ENCODE assay signal across 1 cellular context in the genomic region with DNA sequence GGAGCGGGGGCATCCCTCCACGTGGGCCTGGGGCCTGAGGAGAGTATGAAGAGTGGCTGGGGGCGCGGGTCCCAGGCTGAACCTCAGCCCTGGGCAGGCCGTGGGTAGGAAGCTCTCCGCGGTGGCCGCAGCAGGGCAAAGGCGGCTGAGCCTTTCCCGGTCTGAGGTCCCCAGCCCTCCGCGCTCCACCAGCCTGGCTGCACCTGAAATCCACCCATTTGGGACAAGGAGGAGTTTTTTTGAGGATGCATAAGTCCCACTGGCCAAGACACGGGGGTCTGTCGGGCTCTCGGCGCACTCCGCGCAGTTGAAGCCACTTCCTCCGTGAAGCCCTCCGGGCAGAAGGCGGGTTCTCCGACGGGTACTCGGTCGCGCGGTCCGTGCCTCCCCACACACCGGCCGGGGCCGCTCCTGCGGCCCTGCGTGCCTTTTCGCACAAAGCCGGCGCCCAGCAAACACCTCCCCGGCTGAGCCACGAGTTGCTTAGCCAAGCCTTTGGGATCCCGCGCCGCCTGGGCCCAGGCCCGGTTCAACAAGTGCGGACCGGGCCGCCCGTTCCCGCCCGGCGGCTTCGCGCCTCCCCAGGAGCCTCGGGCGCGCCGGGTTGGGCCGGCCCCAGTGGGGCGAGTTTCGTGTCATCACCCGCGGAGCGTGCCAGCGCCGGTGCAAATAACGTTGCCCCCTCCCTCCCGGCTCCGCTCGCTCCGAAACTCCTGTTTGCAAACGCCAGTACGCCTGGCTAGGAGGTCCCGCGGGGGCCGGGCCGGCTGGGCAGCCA.
A peak's percentile ranks its signal among the peaks of the same experiment; 100 is the strongest.
TF ChIP-seq lines count a peak whose summit lies in the region.

No MANE protein-coding gene starts in this region.

TF ChIP-seq in H1, 55 proteins besides CTCF, POLR2A, EP300 and RAD21 (continued from another document):
- TF ChIP-seq EGR1 (IDR thresholded peaks at IDR 0.05; ENCODE audit: borderline replicate concordance, low read depth, low read length) (no peak), SIRT6 (IDR thresholded peaks at IDR 0.05; ENCODE audit: low read length) (no peak), RBBP5 (IDR thresholded peaks at IDR 0.05; ENCODE audit: borderline replicate concordance, low read depth, low read length) (no peak), RNF2 (IDR thresholded peaks at IDR 0.05; ENCODE audit: borderline replicate concordance, low read depth, low read length, missing control alignments, poor library complexity, severe bottlenecking) (peak; percentile 46), CBX8 (IDR thresholded peaks at IDR 0.05; ENCODE audit: borderline replicate concordance, low read depth, low read length) (no peak), SIX5 (IDR thresholded peaks at IDR 0.05; ENCODE audit: low read depth, low read length) (no peak), MAFK (IDR thresholded peaks at IDR 0.05; ENCODE audit: low read depth, low read length) (no peak), SP2 (IDR thresholded peaks at IDR 0.05; ENCODE audit: low read length) (no peak), TCF12 (IDR thresholded peaks at IDR 0.05; ENCODE audit: low read depth, low read length) (no peak)
- TF ChIP-seq, protein P1, sequence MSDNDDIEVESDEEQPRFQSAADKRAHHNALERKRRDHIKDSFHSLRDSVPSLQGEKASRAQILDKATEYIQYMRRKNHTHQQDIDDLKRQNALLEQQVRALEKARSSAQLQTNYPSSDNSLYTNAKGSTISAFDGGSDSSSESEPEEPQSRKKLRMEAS (IDR thresholded peaks at IDR 0.05) = peak; percentile 2; the same call in 1 of the 2 replicates
